Comparison of ENCODE assay signal across 13 cellular contexts in the genomic region with DNA sequence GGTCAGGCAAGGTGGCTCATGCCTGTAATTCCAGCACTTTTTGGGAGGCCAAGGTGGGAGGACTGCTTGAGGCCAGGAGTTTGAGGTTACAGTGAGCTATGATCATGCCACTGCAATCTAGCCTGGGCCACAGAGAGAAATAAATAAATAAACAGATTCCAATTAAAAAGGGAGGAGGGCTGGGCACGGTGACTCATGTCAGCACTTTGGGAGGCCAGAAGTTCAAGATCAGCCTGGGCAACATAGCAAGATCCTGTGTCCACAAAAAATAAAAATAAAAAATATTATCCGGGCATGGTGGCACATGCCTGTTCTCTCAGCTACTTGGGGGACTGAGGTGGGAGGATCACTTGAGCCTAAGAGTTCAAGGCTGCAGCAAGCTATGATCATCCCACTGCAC.
"Had no signal": no experiment of that assay in that cellular context is flagged by ENCODE, and none has a peak within 500 bp of the region (broad histone marks: within the 10 kb centered on the region; RNA-seq: fewer than 3 reads in every experiment).

No MANE protein-coding gene starts in this region.

- H3K27me3 ChIP-seq: ascending aorta, dorsolateral prefrontal cortex, hepatocyte, right lobe of liver had no signal

- H3K27ac ChIP-seq: ascending aorta, dorsolateral prefrontal cortex, hepatocyte, thoracic aorta had no signal

- H3K27me3 Mint-ChIP-seq: activated CD4-positive, alpha-beta T cell treated with anti-CD3 and anti-CD28 coated beads, Interleukin-2, amount 10 ng/mL, durations not matched to agents 24 days and 14 days; activated naive CD8-positive, alpha-beta T cell treated with anti-CD3 and anti-CD28 coated beads, Interleukin-2, amount 10 ng/mL, durations not matched to agents 7 days and 5 days had no signal

- H3K9me3 Mint-ChIP-seq: activated CD4-positive, alpha-beta T cell treated with anti-CD3 and anti-CD28 coated beads, Interleukin-2, amount 10 ng/mL, durations not matched to agents 24 days and 14 days; activated naive CD8-positive, alpha-beta T cell treated with anti-CD3 and anti-CD28 coated beads, Interleukin-2, amount 10 ng/mL, durations not matched to agents 7 days and 5 days; activated T-helper 1 cell treated with anti-CD3 and anti-CD28 coated beads, Interleukin-12 subunit alpha, Interleukin-12 subunit beta, Interleukin-2, Interleukin-4 antibody, amounts not matched to agents 30 ng/mL and 10 ng/mL and 1 ng/mL, durations not matched to agents 14 hours and 24 hours and 36 hours; neural crest cell had no signal

- H3K4me3 Mint-ChIP-seq: activated CD4-positive, alpha-beta T cell treated with anti-CD3 and anti-CD28 coated beads, Interleukin-2, amount 10 ng/mL, durations not matched to agents 24 days and 14 days; activated naive CD8-positive, alpha-beta T cell treated with anti-CD3 and anti-CD28 coated beads, Interleukin-2, amount 10 ng/mL, durations not matched to agents 7 days and 5 days; activated T-helper 1 cell treated with anti-CD3 and anti-CD28 coated beads, Interleukin-12 subunit alpha, Interleukin-12 subunit beta, Interleukin-2, Interleukin-4 antibody, amounts not matched to agents 30 ng/mL and 10 ng/mL and 1 ng/mL, durations not matched to agents 14 hours and 24 hours and 36 hours; neural crest cell had no signal

- H3K4me3 ChIP-seq: ascending aorta, dorsolateral prefrontal cortex, hepatocyte, right lobe of liver, thoracic aorta had no signal

- DNase-seq: activated CD4-positive, alpha-beta T cell treated with anti-CD3 and anti-CD28 coated beads, Interleukin-2, amount 10 ng/mL, durations not matched to agents 24 days and 14 days; activated CD4-positive, CD25-positive, alpha-beta regulatory T cell; activated naive CD8-positive, alpha-beta T cell treated with anti-CD3 and anti-CD28 coated beads, Interleukin-2, amount 10 ng/mL, durations not matched to agents 7 days and 5 days; dorsolateral prefrontal cortex; left ventricle myocardium superior; mesenchymal stem cell; T-helper 2 cell had no signal

- H3K4me2 ChIP-seq: hepatocyte had no signal

- H3K9me3 ChIP-seq: ascending aorta, right lobe of liver, thoracic aorta had no signal

- H3K4me1 Mint-ChIP-seq: neural crest cell had no signal

- H3K27ac Mint-ChIP-seq: activated CD4-positive, alpha-beta T cell treated with anti-CD3 and anti-CD28 coated beads, Interleukin-2, amount 10 ng/mL, durations not matched to agents 24 days and 14 days; activated T-helper 1 cell treated with anti-CD3 and anti-CD28 coated beads, Interleukin-12 subunit alpha, Interleukin-12 subunit beta, Interleukin-2, Interleukin-4 antibody, amounts not matched to agents 30 ng/mL and 10 ng/mL and 1 ng/mL, durations not matched to agents 14 hours and 24 hours and 36 hours had no signal

- H3K4me1 ChIP-seq: ascending aorta had no signal

- ATAC-seq: left ventricle myocardium superior had no signal

- H2AFZ ChIP-seq: hepatocyte had no signal
